8 cellular contexts compared by ENCODE assay signal in genomic region chr19:20660473-20660872, GRCh38. TPM values are rescaled to one million over a fixed set of nuclear protein-coding genes. Genes with fewer than 3 reads are reported as not detected.
DNase-seq lines count a peak whose midpoint lies in the region; ATAC-seq and TF ChIP-seq lines count a peak whose summit lies in the region.

No MANE protein-coding gene starts in this region.

- H3K36me3 ChIP-seq in breast epithelium = no peaks in the 10 kb centered on the region
- peaks cover 0 to 5% of the 10 kb centered on the region in 2 donors for H3K36me3 ChIP-seq in duodenal mucosa (ENCODE audit: control insufficient read depth in 1 of 2, insufficient read depth in 2 of 2, low read length in 2 of 2)
- peaks cover 0 to 3% of the 10 kb centered on the region in 2 donors for H3K36me3 ChIP-seq in mucosa of rectum (ENCODE audit: control insufficient read depth in 2 of 2, insufficient read depth in 2 of 2, low read length in 2 of 2)
- no peaks in the 10 kb centered on the region for H3K36me3 ChIP-seq in uterus

- H3K9me3 Mint-ChIP-seq in MCF 10A (ENCODE audit: unreplicated experiment) = peaks cover 8% of the 10 kb centered on the region

- TF ChIP-seq POLR2A in breast epithelium (IDR thresholded peaks at IDR 0.05) = no peak
- no peak for TF ChIP-seq POLR2A in uterus (IDR thresholded peaks at IDR 0.05)

- CTCF ChIA-PET in MCF 10A (lab: Yijun Ruan, JAX) = no interaction called here

- BruUV-seq in MCF 10A (replicated peaks; lab: Mats Ljungman, UMichigan) = no TSS peak

- no peaks in the 10 kb centered on the region for H3K36me3 Mint-ChIP-seq in MCF 10A (ENCODE audit: insufficient read depth, unreplicated experiment)

- intact Hi-C loops in breast epithelium (cut with DNase I; ENCODE audit: low total_unique reads) (loop anchor here (10.0 kb wide), 1 partner anchor 1846 kb away; no protein-coding TSS in a partner anchor), MCF 10A (cut with micrococcal nuclease) (no loop called here), uterus (cut with DNase I; ENCODE audit: low total_unique reads) (no loop called here)

- H3K4me1 ChIP-seq in breast epithelium = peaks cover 0 to 3% of the 10 kb centered on the region in 2 donors
- no peaks in the 10 kb centered on the region for H3K4me1 ChIP-seq in duodenal mucosa (ENCODE audit: control insufficient read depth in 1 of 2, insufficient read depth in 2 of 2, low read length in 2 of 2)
- peaks cover 0 to 2% of the 10 kb centered on the region in 2 donors for H3K4me1 ChIP-seq in mucosa of rectum (ENCODE audit: control insufficient read depth in 2 of 2, insufficient read depth in 2 of 2, low read length in 2 of 2)
- H3K4me1 ChIP-seq in uterus = peaks cover 0 to 4% of the 10 kb centered on the region in 2 donors

- no peaks in the 10 kb centered on the region for H3K27me3 Mint-ChIP-seq in MCF 10A (ENCODE audit: insufficient read depth, unreplicated experiment)

- H3K9me3 ChIP-seq in breast epithelium (peaks cover 4 to 8% of the 10 kb centered on the region in 2 donors), duodenal mucosa (ENCODE audit: control insufficient read depth in 1 of 2, low read length in 2 of 2) (peaks cover 9% of the 10 kb centered on the region in 2 donors), mucosa of rectum (ENCODE audit: control insufficient read depth in 2 of 2, low read length in 2 of 2) (peaks cover 0 to 3% of the 10 kb centered on the region in 2 donors), uterus (no peaks in the 10 kb centered on the region)

- H3K27me3 ChIP-seq in breast epithelium = no peaks in the 10 kb centered on the region
- no peaks in the 10 kb centered on the region for H3K27me3 ChIP-seq in duodenal mucosa (ENCODE audit: control insufficient read depth in 1 of 2, insufficient read depth in 2 of 2, low read length in 2 of 2)
- H3K27me3 ChIP-seq in mucosa of rectum (ENCODE audit: control insufficient read depth in 2 of 2, insufficient read depth in 2 of 2, low read length in 2 of 2) = no peaks in the 10 kb centered on the region
- H3K27me3 ChIP-seq in uterus = no peaks in the 10 kb centered on the region

- POLR2A ChIA-PET in MCF 10A (lab: Yijun Ruan, JAX) = no interaction called here

- H3K4me3 Mint-ChIP-seq in MCF 10A (ENCODE audit: unreplicated experiment) = no peak overlapping the region

- H3K27ac ChIP-seq in breast epithelium (peak overlapping the region; percentile 90 to 91), duodenal mucosa (ENCODE audit: low read depth, low read length) (no peak overlapping the region), mucosa of rectum (ENCODE audit: low read depth in 2 of 2, low read length in 2 of 2) (no peak overlapping the region), uterus (peak overlapping the region; percentile 81 to 83)

- H3K9ac ChIP-seq in duodenal mucosa (ENCODE audit: low read depth in 1 of 2, low read length in 2 of 2) (peak overlapping the region in 1 of 2 donors; percentile 63), mucosa of rectum (ENCODE audit: low read depth in 1 of 2, low read length in 2 of 2) (peak overlapping the region; percentile 24 to 71)

- no peak overlapping the region for H3K27ac Mint-ChIP-seq in MCF 10A (ENCODE audit: low read depth, unreplicated experiment)

- no peak for TF ChIP-seq CTCF in breast epithelium (IDR thresholded peaks at IDR 0.05)
- TF ChIP-seq CTCF in MCF 10A (IDR thresholded peaks at IDR 0.05; ENCODE audit: unreplicated experiment) = no peak
- no peak for TF ChIP-seq CTCF in uterus (IDR thresholded peaks at IDR 0.05)

- no peak for DNase-seq in breast epithelium (ENCODE audit: low spot score in 2 of 2)
- no peak for DNase-seq in MCF 10A (ENCODE audit: unreplicated experiment)
- no peak for DNase-seq in uterus
- no peak for DNase-seq in OCI-M2 (lab: John Stamatoyannopoulos, UW; ENCODE audit: unreplicated experiment)
- no peak for DNase-seq in NCI-H1417 treated with DMSO at 0.1 percent for 48 hours (lab: John Stamatoyannopoulos, UW)

- peak overlapping the region; percentile 64 to 91 (median 77) for H3K4me3 ChIP-seq in breast epithelium
- peak overlapping the region; percentile 67 to 78 for H3K4me3 ChIP-seq in duodenal mucosa (ENCODE audit: low read depth in 1 of 2, low read length in 2 of 2)
- peak overlapping the region; percentile 81 to 89 for H3K4me3 ChIP-seq in mucosa of rectum (ENCODE audit: low read length in 2 of 2)
- peak overlapping the region; percentile 81 to 89 for H3K4me3 ChIP-seq in uterus

- H3K4me1 Mint-ChIP-seq in MCF 10A (ENCODE audit: insufficient read depth, unreplicated experiment) = no peaks in the 10 kb centered on the region

- no peak for ATAC-seq in GM21447 (IDR thresholded peaks at IDR 0.05; ENCODE audit: unreplicated experiment)

RNA-seq across cellular contexts. Expression of gene ZNF626, which starts 0.9 kb away (rescaled TPM):
- total RNA-seq in breast epithelium (10 to 100 TPM; 14.7 to 40.0 (median 21.0) TPM), MCF 10A (2022) (not detected in 2 replicates), uterus (10 to 100 TPM in 3 of 4 donors, 1 to 10 TPM in 1; 7.7 to 56.5 (median 19.1) TPM)

Comparison
In these comparisons a context has a peak if more than half of its experiments do, and no peak if none do; other contexts are left out.
1. H3K27ac ChIP-seq: peak in breast epithelium (2 of 2) and uterus (2 of 2); none in duodenal mucosa (single experiment) and mucosa of rectum (0 of 2).
2. Peak in every context shown above with its lines, with median percentiles within 50 percentile points of each other: H3K4me3 ChIP-seq.